ENCODE assay signal across 3 cellular contexts in the genomic region with DNA sequence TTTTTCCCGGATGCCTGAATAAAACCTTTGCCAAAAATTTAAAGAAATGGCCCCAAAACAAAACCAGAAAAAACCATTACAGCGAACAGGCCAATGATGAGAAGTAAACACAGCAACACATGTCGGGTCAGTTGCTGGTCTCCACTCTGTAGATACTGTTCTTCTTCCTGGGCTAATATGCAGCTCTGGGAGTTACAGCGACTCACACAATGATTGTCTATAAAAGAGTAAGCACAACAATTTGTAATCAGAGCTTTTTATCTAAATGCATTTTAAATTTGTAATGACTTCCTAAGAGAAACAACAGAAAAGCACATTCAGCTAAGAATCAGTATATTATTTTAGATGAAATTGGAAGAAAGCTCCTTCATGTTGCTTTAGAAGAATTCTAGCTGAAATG.
A peak's percentile ranks its signal among the peaks of the same experiment; 100 is the strongest.
TF ChIP-seq lines count a peak whose summit lies in the region.

No MANE protein-coding gene starts in this region.

TF ChIP-seq in IMR-90, 13 proteins besides CTCF, POLR2A, EP300 and RAD21:
- no peak for TF ChIP-seq MAZ (IDR thresholded peaks at IDR 0.05; ENCODE audit: borderline replicate concordance, low read depth, low read length)
- TF ChIP-seq CHD1 (IDR thresholded peaks at IDR 0.05; ENCODE audit: low read depth, low read length) = no peak
- TF ChIP-seq CEBPB (IDR thresholded peaks at IDR 0.05; ENCODE audit: low read depth, low read length) = no peak
- TF ChIP-seq SMC3 (IDR thresholded peaks at IDR 0.05; ENCODE audit: low read depth, low read length) = no peak
- TF ChIP-seq RCOR1 (IDR thresholded peaks at IDR 0.05; ENCODE audit: insufficient replicate concordance, low read length) = no peak
- TF ChIP-seq, protein P1, sequence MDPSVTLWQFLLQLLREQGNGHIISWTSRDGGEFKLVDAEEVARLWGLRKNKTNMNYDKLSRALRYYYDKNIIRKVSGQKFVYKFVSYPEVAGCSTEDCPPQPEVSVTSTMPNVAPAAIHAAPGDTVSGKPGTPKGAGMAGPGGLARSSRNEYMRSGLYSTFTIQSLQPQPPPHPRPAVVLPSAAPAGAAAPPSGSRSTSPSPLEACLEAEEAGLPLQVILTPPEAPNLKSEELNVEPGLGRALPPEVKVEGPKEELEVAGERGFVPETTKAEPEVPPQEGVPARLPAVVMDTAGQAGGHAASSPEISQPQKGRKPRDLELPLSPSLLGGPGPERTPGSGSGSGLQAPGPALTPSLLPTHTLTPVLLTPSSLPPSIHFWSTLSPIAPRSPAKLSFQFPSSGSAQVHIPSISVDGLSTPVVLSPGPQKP (IDR thresholded peaks at IDR 0.05; ENCODE audit: borderline replicate concordance, low read depth, low read length) = no peak
- no peak for TF ChIP-seq BHLHE40 (IDR thresholded peaks at IDR 0.05; ENCODE audit: low read depth, low read length)
- no peak for TF ChIP-seq MAFK (IDR thresholded peaks at IDR 0.05; ENCODE audit: low read depth, low read length)
- TF ChIP-seq FOS (IDR thresholded peaks at IDR 0.05; ENCODE audit: low read depth, low read length) = no peak

TF ChIP-seq in SK-N-SH, 30 proteins besides CTCF, POLR2A, EP300 and RAD21:
- no peak for TF ChIP-seq ELF1 (IDR thresholded peaks at IDR 0.05)
- TF ChIP-seq, protein P2, sequence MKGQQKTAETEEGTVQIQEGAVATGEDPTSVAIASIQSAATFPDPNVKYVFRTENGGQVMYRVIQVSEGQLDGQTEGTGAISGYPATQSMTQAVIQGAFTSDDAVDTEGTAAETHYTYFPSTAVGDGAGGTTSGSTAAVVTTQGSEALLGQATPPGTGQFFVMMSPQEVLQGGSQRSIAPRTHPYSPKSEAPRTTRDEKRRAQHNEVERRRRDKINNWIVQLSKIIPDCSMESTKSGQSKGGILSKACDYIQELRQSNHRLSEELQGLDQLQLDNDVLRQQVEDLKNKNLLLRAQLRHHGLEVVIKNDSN (IDR thresholded peaks at IDR 0.05; ENCODE audit: borderline replicate concordance, low read depth) = no peak
- TF ChIP-seq, protein P3, sequence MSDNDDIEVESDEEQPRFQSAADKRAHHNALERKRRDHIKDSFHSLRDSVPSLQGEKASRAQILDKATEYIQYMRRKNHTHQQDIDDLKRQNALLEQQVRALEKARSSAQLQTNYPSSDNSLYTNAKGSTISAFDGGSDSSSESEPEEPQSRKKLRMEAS (IDR thresholded peaks at IDR 0.05; ENCODE audit: low read depth) = no peak
- TF ChIP-seq FOXJ3 (CRISPR knock-in tag; IDR thresholded peaks at IDR 0.05) = peak; percentile 71
- TF ChIP-seq, protein P4, sequence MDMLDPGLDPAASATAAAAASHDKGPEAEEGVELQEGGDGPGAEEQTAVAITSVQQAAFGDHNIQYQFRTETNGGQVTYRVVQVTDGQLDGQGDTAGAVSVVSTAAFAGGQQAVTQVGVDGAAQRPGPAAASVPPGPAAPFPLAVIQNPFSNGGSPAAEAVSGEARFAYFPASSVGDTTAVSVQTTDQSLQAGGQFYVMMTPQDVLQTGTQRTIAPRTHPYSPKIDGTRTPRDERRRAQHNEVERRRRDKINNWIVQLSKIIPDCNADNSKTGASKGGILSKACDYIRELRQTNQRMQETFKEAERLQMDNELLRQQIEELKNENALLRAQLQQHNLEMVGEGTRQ (IDR thresholded peaks at IDR 0.05; ENCODE audit: borderline replicate concordance, low read depth, low read length) = no peak
- TF ChIP-seq NFIC (IDR thresholded peaks at IDR 0.05; ENCODE audit: borderline replicate concordance) = no peak
- no peak for TF ChIP-seq FOXM1 (IDR thresholded peaks at IDR 0.05; ENCODE audit: low read depth)
- no peak for TF ChIP-seq MEF2A (IDR thresholded peaks at IDR 0.05; ENCODE audit: borderline replicate concordance, low read depth)
- TF ChIP-seq, protein P5, sequence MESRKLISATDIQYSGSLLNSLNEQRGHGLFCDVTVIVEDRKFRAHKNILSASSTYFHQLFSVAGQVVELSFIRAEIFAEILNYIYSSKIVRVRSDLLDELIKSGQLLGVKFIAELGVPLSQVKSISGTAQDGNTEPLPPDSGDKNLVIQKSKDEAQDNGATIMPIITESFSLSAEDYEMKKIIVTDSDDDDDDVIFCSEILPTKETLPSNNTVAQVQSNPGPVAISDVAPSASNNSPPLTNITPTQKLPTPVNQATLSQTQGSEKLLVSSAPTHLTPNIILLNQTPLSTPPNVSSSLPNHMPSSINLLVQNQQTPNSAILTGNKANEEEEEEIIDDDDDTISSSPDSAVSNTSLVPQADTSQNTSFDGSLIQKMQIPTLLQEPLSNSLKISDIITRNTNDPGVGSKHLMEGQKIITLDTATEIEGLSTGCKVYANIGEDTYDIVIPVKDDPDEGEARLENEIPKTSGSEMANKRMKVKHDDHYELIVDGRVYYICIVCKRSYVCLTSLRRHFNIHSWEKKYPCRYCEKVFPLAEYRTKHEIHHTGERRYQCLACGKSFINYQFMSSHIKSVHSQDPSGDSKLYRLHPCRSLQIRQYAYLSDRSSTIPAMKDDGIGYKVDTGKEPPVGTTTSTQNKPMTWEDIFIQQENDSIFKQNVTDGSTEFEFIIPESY (IDR thresholded peaks at IDR 0.05; ENCODE audit: borderline replicate concordance, low read depth) = no peak
- peak; percentile 78 for TF ChIP-seq CHD2 (IDR thresholded peaks at IDR 0.05; ENCODE audit: low read length, partially characterized antibody)
- peak; percentile 26; the same call in 1 of the 2 replicates for TF ChIP-seq TEAD4 (IDR thresholded peaks at IDR 0.05; ENCODE audit: borderline replicate concordance, insufficient read depth)
- no peak for TF ChIP-seq JUND (IDR thresholded peaks at IDR 0.05)
- TF ChIP-seq FOSL2 (IDR thresholded peaks at IDR 0.05; ENCODE audit: borderline replicate concordance, low read depth) = no peak
- peak; percentile 83 for TF ChIP-seq GATA2 (CRISPR knock-in tag; IDR thresholded peaks at IDR 0.05)
- no peak for TF ChIP-seq RXRA (IDR thresholded peaks at IDR 0.05; ENCODE audit: borderline replicate concordance, low read depth)
- TF ChIP-seq SIN3A (IDR thresholded peaks at IDR 0.05; ENCODE audit: borderline replicate concordance, low read depth, low read length) = no peak
- no peak for TF ChIP-seq GABPA (IDR thresholded peaks at IDR 0.05; ENCODE audit: low read depth)
- TF ChIP-seq TAF1 (IDR thresholded peaks at IDR 0.05; ENCODE audit: borderline replicate concordance, low read depth, low read length) = no peak
- no peak for TF ChIP-seq NRF1 (IDR thresholded peaks at IDR 0.05; ENCODE audit: low read depth, low read length)
- TF ChIP-seq EZH2phosphoT487 (IDR thresholded peaks at IDR 0.05; ENCODE audit: borderline replicate concordance, low read depth) = no peak
- peak; percentile 68; the same call in 1 of the 2 replicates for TF ChIP-seq MXI1 (IDR thresholded peaks at IDR 0.05; ENCODE audit: low read depth, low read length)
- TF ChIP-seq RCOR1 (IDR thresholded peaks at IDR 0.05; ENCODE audit: low read length) = peak; percentile 82
- TF ChIP-seq, protein P6, sequence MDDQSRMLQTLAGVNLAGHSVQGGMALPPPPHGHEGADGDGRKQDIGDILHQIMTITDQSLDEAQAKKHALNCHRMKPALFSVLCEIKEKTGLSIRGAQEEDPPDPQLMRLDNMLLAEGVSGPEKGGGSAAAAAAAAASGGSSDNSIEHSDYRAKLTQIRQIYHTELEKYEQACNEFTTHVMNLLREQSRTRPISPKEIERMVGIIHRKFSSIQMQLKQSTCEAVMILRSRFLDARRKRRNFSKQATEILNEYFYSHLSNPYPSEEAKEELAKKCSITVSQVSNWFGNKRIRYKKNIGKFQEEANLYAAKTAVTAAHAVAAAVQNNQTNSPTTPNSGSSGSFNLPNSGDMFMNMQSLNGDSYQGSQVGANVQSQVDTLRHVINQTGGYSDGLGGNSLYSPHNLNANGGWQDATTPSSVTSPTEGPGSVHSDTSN (IDR thresholded peaks at IDR 0.05) = no peak
- TF ChIP-seq TCF12 (IDR thresholded peaks at IDR 0.05) = no peak

TF ChIP-seq in K562, 482 proteins besides CTCF, POLR2A, EP300 and RAD21:
- TF ChIP-seq SMARCA5 (IDR thresholded peaks at IDR 0.05) (no peak), MCM7 (IDR thresholded peaks at IDR 0.05) (no peak), ZNF79 (CRISPR knock-in tag; IDR thresholded peaks at IDR 0.05; ENCODE audit: low read depth) (no peak), HNRNPK (IDR thresholded peaks at IDR 0.05; ENCODE audit: low read depth, low read length, poor library complexity, severe bottlenecking) (no peak), KLF16 (IDR thresholded peaks at IDR 0.05) (no peak), HDGF (IDR thresholded peaks at IDR 0.05) (no peak), NR3C1 (CRISPR knock-in tag; IDR thresholded peaks at IDR 0.05) (no peak), LCOR (CRISPR knock-in tag; IDR thresholded peaks at IDR 0.05) (no peak), NFXL1 (CRISPR knock-in tag; IDR thresholded peaks at IDR 0.05) (no peak), KLF13 (tag; IDR thresholded peaks at IDR 0.05; ENCODE audit: borderline replicate concordance, low read depth) (no peak), ZKSCAN3 (CRISPR knock-in tag; IDR thresholded peaks at IDR 0.05) (no peak), HCFC1 (IDR thresholded peaks at IDR 0.05; ENCODE audit: low read depth, low read length) (no peak), ZNF717 (CRISPR knock-in tag; IDR thresholded peaks at IDR 0.05) (no peak), BRF1 (IDR thresholded peaks at IDR 0.05; ENCODE audit: borderline replicate concordance, extremely low read depth, insufficient read length) (no peak), ELF4 (CRISPR knock-in tag; IDR thresholded peaks at IDR 0.05) (no peak)
- TF ChIP-seq, protein P7, sequence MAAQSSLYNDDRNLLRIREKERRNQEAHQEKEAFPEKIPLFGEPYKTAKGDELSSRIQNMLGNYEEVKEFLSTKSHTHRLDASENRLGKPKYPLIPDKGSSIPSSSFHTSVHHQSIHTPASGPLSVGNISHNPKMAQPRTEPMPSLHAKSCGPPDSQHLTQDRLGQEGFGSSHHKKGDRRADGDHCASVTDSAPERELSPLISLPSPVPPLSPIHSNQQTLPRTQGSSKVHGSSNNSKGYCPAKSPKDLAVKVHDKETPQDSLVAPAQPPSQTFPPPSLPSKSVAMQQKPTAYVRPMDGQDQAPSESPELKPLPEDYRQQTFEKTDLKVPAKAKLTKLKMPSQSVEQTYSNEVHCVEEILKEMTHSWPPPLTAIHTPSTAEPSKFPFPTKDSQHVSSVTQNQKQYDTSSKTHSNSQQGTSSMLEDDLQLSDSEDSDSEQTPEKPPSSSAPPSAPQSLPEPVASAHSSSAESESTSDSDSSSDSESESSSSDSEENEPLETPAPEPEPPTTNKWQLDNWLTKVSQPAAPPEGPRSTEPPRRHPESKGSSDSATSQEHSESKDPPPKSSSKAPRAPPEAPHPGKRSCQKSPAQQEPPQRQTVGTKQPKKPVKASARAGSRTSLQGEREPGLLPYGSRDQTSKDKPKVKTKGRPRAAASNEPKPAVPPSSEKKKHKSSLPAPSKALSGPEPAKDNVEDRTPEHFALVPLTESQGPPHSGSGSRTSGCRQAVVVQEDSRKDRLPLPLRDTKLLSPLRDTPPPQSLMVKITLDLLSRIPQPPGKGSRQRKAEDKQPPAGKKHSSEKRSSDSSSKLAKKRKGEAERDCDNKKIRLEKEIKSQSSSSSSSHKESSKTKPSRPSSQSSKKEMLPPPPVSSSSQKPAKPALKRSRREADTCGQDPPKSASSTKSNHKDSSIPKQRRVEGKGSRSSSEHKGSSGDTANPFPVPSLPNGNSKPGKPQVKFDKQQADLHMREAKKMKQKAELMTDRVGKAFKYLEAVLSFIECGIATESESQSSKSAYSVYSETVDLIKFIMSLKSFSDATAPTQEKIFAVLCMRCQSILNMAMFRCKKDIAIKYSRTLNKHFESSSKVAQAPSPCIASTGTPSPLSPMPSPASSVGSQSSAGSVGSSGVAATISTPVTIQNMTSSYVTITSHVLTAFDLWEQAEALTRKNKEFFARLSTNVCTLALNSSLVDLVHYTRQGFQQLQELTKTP (IDR thresholded peaks at IDR 0.05; ENCODE audit: low read depth in 1 of 2, partially characterized antibody in 2 of 2) = no peak
- TF ChIP-seq, protein P8, sequence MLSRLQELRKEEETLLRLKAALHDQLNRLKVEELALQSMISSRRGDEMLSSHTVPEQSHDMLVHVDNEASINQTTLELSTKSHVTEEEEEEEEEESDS (CRISPR knock-in tag; IDR thresholded peaks at IDR 0.05) = no peak
- TF ChIP-seq, protein P9, sequence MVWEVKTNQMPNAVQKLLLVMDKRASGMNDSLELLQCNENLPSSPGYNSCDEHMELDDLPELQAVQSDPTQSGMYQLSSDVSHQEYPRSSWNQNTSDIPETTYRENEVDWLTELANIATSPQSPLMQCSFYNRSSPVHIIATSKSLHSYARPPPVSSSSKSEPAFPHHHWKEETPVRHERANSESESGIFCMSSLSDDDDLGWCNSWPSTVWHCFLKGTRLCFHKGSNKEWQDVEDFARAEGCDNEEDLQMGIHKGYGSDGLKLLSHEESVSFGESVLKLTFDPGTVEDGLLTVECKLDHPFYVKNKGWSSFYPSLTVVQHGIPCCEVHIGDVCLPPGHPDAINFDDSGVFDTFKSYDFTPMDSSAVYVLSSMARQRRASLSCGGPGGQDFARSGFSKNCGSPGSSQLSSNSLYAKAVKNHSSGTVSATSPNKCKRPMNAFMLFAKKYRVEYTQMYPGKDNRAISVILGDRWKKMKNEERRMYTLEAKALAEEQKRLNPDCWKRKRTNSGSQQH (CRISPR knock-in tag; IDR thresholded peaks at IDR 0.05) = no peak
- TF ChIP-seq, protein P10, sequence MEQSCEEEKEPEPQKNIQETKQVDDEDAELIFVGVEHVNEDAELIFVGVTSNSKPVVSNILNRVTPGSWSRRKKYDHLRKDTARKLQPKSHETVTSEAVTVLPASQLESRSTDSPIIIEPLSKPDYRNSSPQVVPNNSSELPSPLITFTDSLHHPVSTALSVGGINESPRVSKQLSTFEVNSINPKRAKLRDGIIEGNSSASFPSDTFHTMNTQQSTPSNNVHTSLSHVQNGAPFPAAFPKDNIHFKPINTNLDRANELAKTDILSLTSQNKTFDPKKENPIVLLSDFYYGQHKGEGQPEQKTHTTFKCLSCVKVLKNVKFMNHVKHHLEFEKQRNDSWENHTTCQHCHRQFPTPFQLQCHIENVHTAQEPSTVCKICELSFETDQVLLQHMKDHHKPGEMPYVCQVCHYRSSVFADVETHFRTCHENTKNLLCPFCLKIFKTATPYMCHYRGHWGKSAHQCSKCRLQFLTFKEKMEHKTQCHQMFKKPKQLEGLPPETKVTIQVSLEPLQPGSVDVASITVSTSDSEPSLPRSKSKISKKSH (CRISPR knock-in tag; IDR thresholded peaks at IDR 0.05) = no peak
